1 cellular context compared by ENCODE assay signal in genomic region chr7:101420436-101420835, GRCh38.
TF ChIP-seq lines count a peak whose summit lies in the region.

No MANE protein-coding gene starts in this region.

TF ChIP-seq in HEK293, 187 proteins besides CTCF, POLR2A, EP300 and RAD21 (continued from another document):
- 0 out of 2 replicates have a peak, but pooled peaks have one; percentile 33 for TF ChIP-seq KLF17 (tag by site-specific recombination; IDR thresholded peaks at IDR 0.05)
- TF ChIP-seq ZEB2 (tag by site-specific recombination; IDR thresholded peaks at IDR 0.05) = no peak
- no peak for TF ChIP-seq ZNF280D (tag by site-specific recombination; IDR thresholded peaks at IDR 0.05)
